Comparison of ENCODE assay signal across 11 cellular contexts in genomic region chr6:111781055-111781708, GRCh38.
A peak's percentile ranks its signal among the peaks of the same experiment; 100 is the strongest.
DNase-seq lines count a peak whose midpoint lies in the region; ATAC-seq lines count a peak whose summit lies in the region.
"Had no signal": no experiment of that assay in that cellular context is flagged by ENCODE, and none has a peak within 500 bp of the region (broad histone marks: within the 10 kb centered on the region; RNA-seq: fewer than 3 reads in every experiment).

No MANE protein-coding gene starts in this region.

- intact Hi-C loops in Right ventricle myocardium inferior (cut with DNase I): loop anchor here (5.0 kb wide), 1 partner anchor 69 kb away; no protein-coding TSS in a partner anchor
- intact Hi-C loops in cardiac septum (cut with DNase I): no loop called here

- ATAC-seq in Right ventricle myocardium inferior (peak; percentile 76), GM21515 (IDR thresholded peaks at IDR 0.05; ENCODE audit: unreplicated experiment) (no peak), HG02885 (IDR thresholded peaks at IDR 0.05; ENCODE audit: poor library complexity, unreplicated experiment) (no peak)

- DNase-seq in Right ventricle myocardium inferior (ENCODE audit: missing footprints): no peak
- no peak for DNase-seq in cardiac septum (ENCODE audit: low spot score)
- DNase-seq in amniotic epithelial cell (ENCODE audit: low read depth): peak; percentile 93
- peak; percentile 56 for DNase-seq in left kidney (ENCODE audit: low read depth, low spot score)
- no peak for DNase-seq in activated effector memory CD4-positive, alpha-beta T cell treated with Interleukin-2 at 50 U/mL for 16 hours
- no peak for DNase-seq in activated gamma-delta T cell (lab: John Stamatoyannopoulos, UW)
- DNase-seq: MM.1S, retina, SHP77 treated with DMSO at 0.1 percent for 48 hours had no signal

Comparison
In these comparisons a context has a peak if more than half of its experiments do, and no peak if none do; other contexts are left out.
1. DNase-seq: peak in amniotic epithelial cell (single experiment) and left kidney (single experiment); none in Right ventricle myocardium inferior (single experiment), cardiac septum (single experiment), activated effector memory CD4-positive, alpha-beta T cell treated with Interleukin-2 at 50 U/mL for 16 hours (single experiment) and activated gamma-delta T cell (single experiment).